In the genomic region with DNA sequence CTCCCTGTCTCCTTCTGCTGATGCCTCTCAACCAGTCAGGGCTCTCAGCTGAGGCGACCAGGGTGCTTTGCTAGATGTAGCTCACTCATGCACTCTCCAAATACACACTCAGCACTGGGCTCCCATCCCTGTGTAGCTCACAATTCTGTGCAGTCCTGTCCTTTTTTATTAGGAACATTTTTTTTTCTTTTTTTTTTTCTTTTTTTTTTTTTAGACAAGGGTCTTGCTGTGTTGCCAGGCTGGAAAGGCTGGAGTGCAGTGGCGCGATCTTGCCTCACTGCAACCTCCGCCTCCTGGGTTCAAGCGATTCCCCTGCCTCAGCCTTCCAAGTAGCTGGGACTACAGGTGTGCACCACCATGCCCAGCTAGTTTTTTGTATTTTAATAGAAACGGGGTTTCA, we compare ENCODE assay signal across 10 cellular contexts. TPM values are rescaled to one million over a fixed set of nuclear protein-coding genes. Genes with fewer than 3 reads are reported as not detected.
DNase-seq lines count a peak whose midpoint lies in the region; ATAC-seq and TF ChIP-seq lines count a peak whose summit lies in the region.
"Not testable (repeated sequence)": the region's sequence is repeated elsewhere in the genome, so short reads cannot be mapped to it uniquely, and the experiment has no call there.
"Had no signal": no experiment of that assay in that cellular context is flagged by ENCODE, and none has a peak within 500 bp of the region (broad histone marks: within the 10 kb centered on the region; RNA-seq: fewer than 3 reads in every experiment).

No MANE protein-coding gene starts in this region.

- H2AFZ ChIP-seq in trophoblast cell (ENCODE audit: insufficient read depth, low read length, poor library complexity) = not testable (repeated sequence)

- H2AK5ac ChIP-seq in trophoblast cell (ENCODE audit: low read length) = not testable (repeated sequence)

- H3K4me1 ChIP-seq in HEK293 (ENCODE audit: control insufficient read depth, insufficient read depth, low read length); trophoblast cell (ENCODE audit: control insufficient read depth in 1 of 2, insufficient read depth in 2 of 2, low read length in 2 of 2): not testable (repeated sequence)

- H4K91ac ChIP-seq in trophoblast cell (ENCODE audit: low read depth, low read length) = not testable (repeated sequence)

- H3K9ac ChIP-seq in trophoblast cell (ENCODE audit: low read length) = not testable (repeated sequence)

- not testable (repeated sequence) for H4K8ac ChIP-seq in trophoblast cell (ENCODE audit: low read depth, low read length)

- not testable (repeated sequence) for H2BK12ac ChIP-seq in trophoblast cell (ENCODE audit: low read length)

- TF ChIP-seq CTCF in HEK293 (tag by site-specific recombination; IDR thresholded peaks at IDR 0.05) = not testable (repeated sequence)

- not testable (repeated sequence) for H3K18ac ChIP-seq in trophoblast cell (ENCODE audit: low read length)

- H3K23ac ChIP-seq in trophoblast cell (ENCODE audit: low read length) = not testable (repeated sequence)

- H3K4me1 Mint-ChIP-seq in T-helper 17 cell = not testable (repeated sequence)
- H3K4me1 Mint-ChIP-seq in natural killer cell treated with Interleukin-12 subunit alpha and Interleukin-12 subunit beta and Interleukin-15 and Interleukin-18, amount 100 ng/mL, for 72 hours (ENCODE audit: low read depth in 2 of 2) = peaks cover 0 to 21% of the 10 kb centered on the region in 2 donors

- not testable (repeated sequence) for H3K4ac ChIP-seq in trophoblast cell (ENCODE audit: low read depth, low read length)

- not testable (repeated sequence) for H3K27me3 ChIP-seq in trophoblast cell (ENCODE audit: insufficient read depth, low read length)

- H3K4me3 Mint-ChIP-seq in T-helper 17 cell; natural killer cell treated with Interleukin-12 subunit alpha and Interleukin-12 subunit beta and Interleukin-15 and Interleukin-18, amount 100 ng/mL, for 72 hours: not testable (repeated sequence)

- not testable (repeated sequence) for H3K79me2 ChIP-seq in trophoblast cell (ENCODE audit: control insufficient read depth, insufficient read depth, low read length, poor library complexity)

- POLR2A ChIA-PET in HEK293 (lab: Yijun Ruan, JAX) = interaction anchor here (0.7 to 1.8 kb wide), 2 partner anchors 10 to 196 kb away, joined by 3 to 7 read pairs; no protein-coding TSS in a partner anchor

- not testable (repeated sequence) for H4K12ac ChIP-seq in trophoblast cell (ENCODE audit: low read depth, low read length)

- H3K14ac ChIP-seq in trophoblast cell (ENCODE audit: low read length) = not testable (repeated sequence)

- not testable (repeated sequence) for H3K4me2 ChIP-seq in trophoblast cell (ENCODE audit: low read length)

- not testable (repeated sequence) for H3K79me1 ChIP-seq in trophoblast cell (ENCODE audit: low read length)

- not testable (repeated sequence) for H2BK5ac ChIP-seq in trophoblast cell (ENCODE audit: low read depth, low read length, poor library complexity)

- not testable (repeated sequence) for H3K27me3 Mint-ChIP-seq in T-helper 17 cell; natural killer cell treated with Interleukin-12 subunit alpha and Interleukin-12 subunit beta and Interleukin-15 and Interleukin-18, amount 100 ng/mL, for 72 hours

- CTCF ChIA-PET in HEK293 (lab: Yijun Ruan, JAX) = interaction anchor here (0.6 to 1.7 kb wide), 4 partner anchors 38 to 165 kb away, joined by 3 to 5 read pairs (median 4); no protein-coding TSS in a partner anchor

- no CpG with 5 or more reads among the region's 6 CpGs for WGBS in trophoblast cell (ENCODE audit: extremely low coverage, insufficient coverage, insufficient read length)

- peak overlapping the region; percentile 49 for H3K27ac Mint-ChIP-seq in T-helper 17 cell
- H3K27ac Mint-ChIP-seq in natural killer cell treated with Interleukin-12 subunit alpha and Interleukin-12 subunit beta and Interleukin-15 and Interleukin-18, amount 100 ng/mL, for 72 hours = not testable (repeated sequence)

- H3K36me3 ChIP-seq in HEK293 (ENCODE audit: control insufficient read depth in 2 of 2, insufficient read depth in 1 of 2, low read length in 2 of 2) = peaks cover 82 to 98% of the 10 kb centered on the region in 2 experiments
- H3K36me3 ChIP-seq in trophoblast cell (ENCODE audit: control insufficient read depth in 1 of 2, insufficient read depth in 2 of 2, low read length in 2 of 2) = peaks cover 51 to 55% of the 10 kb centered on the region in 2 experiments

- not testable (repeated sequence) for H3K4me3 ChIP-seq in HEK293 (ENCODE audit: low read depth, low read length)
- peak overlapping the region; percentile 3 for H3K4me3 ChIP-seq in trophoblast cell (ENCODE audit: low read depth, low read length)

- H3K36me3 Mint-ChIP-seq in T-helper 17 cell (ENCODE audit: low read depth) = not testable (repeated sequence)
- peaks cover 18% of the 10 kb centered on the region for H3K36me3 Mint-ChIP-seq in natural killer cell treated with Interleukin-12 subunit alpha and Interleukin-12 subunit beta and Interleukin-15 and Interleukin-18, amount 100 ng/mL, for 72 hours

- not testable (repeated sequence) for H3K27ac ChIP-seq in HEK293 (ENCODE audit: extremely low read depth, low read depth, low read length); trophoblast cell (ENCODE audit: low read depth, low read length)

- DNase-seq in T-helper 17 cell; trophoblast cell; stimulated activated naive CD8-positive, alpha-beta T cell treated with anti-CD3 and anti-CD28 coated beads, Interleukin-15, Interleukin-2, amounts not matched to agents 100 U/mL and 50 U/mL, for 24 hours: not testable (repeated sequence)
- DNase-seq in natural killer cell treated with Interleukin-12 subunit alpha and Interleukin-12 subunit beta and Interleukin-15 and Interleukin-18, amount 100 ng/mL, for 72 hours (ENCODE audit: low spot score) = peak; percentile 44

- H2BK120ac ChIP-seq in trophoblast cell (ENCODE audit: insufficient read depth, low read length, poor library complexity) = not testable (repeated sequence)

- not testable (repeated sequence) for H3K9me3 Mint-ChIP-seq in natural killer cell treated with Interleukin-12 subunit alpha and Interleukin-12 subunit beta and Interleukin-15 and Interleukin-18, amount 100 ng/mL, for 72 hours

- H3K9me3 ChIP-seq in HEK293 (ENCODE audit: control insufficient read depth, insufficient read depth, low read depth, low read length); T-helper 17 cell (ENCODE audit: control insufficient read depth, low read length, poor library complexity, severe bottlenecking); trophoblast cell (ENCODE audit: insufficient read depth, low read depth, low read length): not testable (repeated sequence)

- ATAC-seq in T-helper 17 cell; natural killer cell treated with Interleukin-12 subunit alpha and Interleukin-12 subunit beta and Interleukin-15 and Interleukin-18, amount 100 ng/mL, for 72 hours: not testable (repeated sequence)
- ATAC-seq in stimulated activated naive CD8-positive, alpha-beta T cell treated with anti-CD3 and anti-CD28 coated beads, Interleukin-15, Interleukin-2, amounts not matched to agents 100 U/mL and 50 U/mL, for 24 hours = peak; percentile 36

TF ChIP-seq in HEK293, 187 proteins besides CTCF, POLR2A, EP300 and RAD21:
- TF ChIP-seq, protein P1, sequence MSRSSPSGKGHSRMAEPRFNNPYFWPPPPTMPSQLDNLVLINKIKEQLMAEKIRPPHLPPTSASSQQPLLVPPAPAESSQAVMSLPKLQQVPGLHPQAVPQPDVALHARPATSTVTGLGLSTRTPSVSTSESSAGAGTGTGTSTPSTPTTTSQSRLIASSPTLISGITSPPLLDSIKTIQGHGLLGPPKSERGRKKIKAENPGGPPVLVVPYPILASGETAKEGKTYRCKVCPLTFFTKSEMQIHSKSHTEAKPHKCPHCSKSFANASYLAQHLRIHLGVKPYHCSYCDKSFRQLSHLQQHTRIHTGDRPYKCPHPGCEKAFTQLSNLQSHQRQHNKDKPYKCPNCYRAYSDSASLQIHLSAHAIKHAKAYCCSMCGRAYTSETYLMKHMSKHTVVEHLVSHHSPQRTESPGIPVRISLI (tag by site-specific recombination; IDR thresholded peaks at IDR 0.05) = peak; percentile 96

RNA-seq across cellular contexts. Expression of a gene that starts 6.7 kb away (rescaled TPM):
- 100 to 1,000 TPM; 194 to 206 TPM for total RNA-seq in T-helper 17 cell
- total RNA-seq in natural killer cell treated with Interleukin-12 subunit alpha and Interleukin-12 subunit beta and Interleukin-15 and Interleukin-18, amount 100 ng/mL, for 72 hours = 100 to 1,000 TPM; 363 to 400 TPM
- 634 and 650 TPM in 2 replicates for polyA plus RNA-seq in trophoblast cell (2013)

RNA-seq across cellular contexts. Expression of a gene that starts 11.5 kb away (rescaled TPM):
- under 1 TPM in 1 of 2 donors, not detected in 1; 0.44 TPM for total RNA-seq in T-helper 17 cell
- under 1 TPM; 0.38 to 0.70 TPM for total RNA-seq in natural killer cell treated with Interleukin-12 subunit alpha and Interleukin-12 subunit beta and Interleukin-15 and Interleukin-18, amount 100 ng/mL, for 72 hours
- 0.16 and 0.17 TPM in 2 replicates for polyA plus RNA-seq in trophoblast cell (2013)
- total RNA-seq: A172; B cell; Caco-2; Calu3; CD8-positive, alpha-beta T cell had no signal

RNA-seq across cellular contexts. Expression of a gene that starts 13.3 kb away (rescaled TPM):
- under 1 TPM; 0.50 to 0.52 TPM for total RNA-seq in T-helper 17 cell
- total RNA-seq in natural killer cell treated with Interleukin-12 subunit alpha and Interleukin-12 subunit beta and Interleukin-15 and Interleukin-18, amount 100 ng/mL, for 72 hours = 1 to 10 TPM in 1 of 2 donors, under 1 TPM in 1; 0.39 to 1.2 TPM
- 1.0 and 1.2 TPM in 2 replicates for polyA plus RNA-seq in trophoblast cell (2013)

RNA-seq across cellular contexts. Expression of a gene that starts 26.0 kb away (rescaled TPM):
- total RNA-seq in T-helper 17 cell = 10 to 100 TPM; 39.6 to 40.8 TPM
- total RNA-seq in natural killer cell treated with Interleukin-12 subunit alpha and Interleukin-12 subunit beta and Interleukin-15 and Interleukin-18, amount 100 ng/mL, for 72 hours = 100 to 1,000 TPM; 109 to 110 TPM
- polyA plus RNA-seq in trophoblast cell (2013) = 46.9 and 47.8 TPM in 2 replicates

RNA-seq across cellular contexts. Expression of a gene that starts 42.3 kb away (rescaled TPM):
- total RNA-seq in T-helper 17 cell = 10 to 100 TPM; 24.0 to 27.0 TPM
- 10 to 100 TPM; 29.2 to 55.0 TPM for total RNA-seq in natural killer cell treated with Interleukin-12 subunit alpha and Interleukin-12 subunit beta and Interleukin-15 and Interleukin-18, amount 100 ng/mL, for 72 hours
- 9.8 and 9.9 TPM in 2 replicates for polyA plus RNA-seq in trophoblast cell (2013)
